Comparison of ENCODE assay signal across 11 cellular contexts in genomic region chr16:2770057-2770780, GRCh38. TPM values are rescaled to one million over a fixed set of nuclear protein-coding genes. Genes with fewer than 3 reads are reported as not detected.
DNase-seq lines count a peak whose midpoint lies in the region; ATAC-seq, FAIRE-seq and TF ChIP-seq lines count a peak whose summit lies in the region.
"Had no signal": no experiment of that assay in that cellular context is flagged by ENCODE, and none has a peak within 500 bp of the region (broad histone marks: within the 10 kb centered on the region; RNA-seq: fewer than 3 reads in every experiment).

No MANE protein-coding gene starts in this region.

- ATAC-seq in Right ventricle myocardium inferior (no peak), HepG2 (peak; percentile 21), GM18511 (IDR thresholded peaks at IDR 0.05; ENCODE audit: unreplicated experiment) (no peak), HG02973 (IDR thresholded peaks at IDR 0.05; ENCODE audit: unreplicated experiment) (no peak)

- POLR2A ChIA-PET in HepG2 (lab: Yijun Ruan, JAX): no interaction called here

- no peaks in the 10 kb centered on the region for H3K9me3 ChIP-seq in cardiac muscle cell (ENCODE audit: low read depth)
- H3K9me3 ChIP-seq in WERI-Rb-1 (ENCODE audit: severe bottlenecking): no peaks in the 10 kb centered on the region
- H3K9me3 ChIP-seq in HepG2 (ENCODE audit: low read length): no peaks in the 10 kb centered on the region
- H3K9me3 ChIP-seq: ovary had no signal

- H3K27me3 ChIP-seq in cardiac muscle cell (no peaks in the 10 kb centered on the region), WERI-Rb-1 (ENCODE audit: insufficient read depth, low read depth, severe bottlenecking) (no peaks in the 10 kb centered on the region), HepG2 (ENCODE audit: control insufficient read depth in 1 of 2, insufficient read depth in 2 of 2, low read length in 2 of 2) (no peaks in the 10 kb centered on the region)
- H3K27me3 ChIP-seq: ovary had no signal

- peak in 1 of 2 experiments; percentile 30; a peak in 1 of 4 replicates for TF ChIP-seq POLR2A in HepG2 (IDR thresholded peaks at IDR 0.05; ENCODE audit: insufficient read depth in 1 of 2, low read depth in 2 of 2, low read length in 2 of 2)

- H3K9ac ChIP-seq in HepG2 (ENCODE audit: insufficient read depth, low read depth, low read length): no peak overlapping the region

- H2AFZ ChIP-seq in HepG2 (ENCODE audit: low read length): no peak overlapping the region

- H3K27ac ChIP-seq in cardiac muscle cell (peak overlapping the region; percentile 60), WERI-Rb-1 (no peak overlapping the region), HepG2 (ENCODE audit: extremely low read length, insufficient read depth, low read length) (no peak overlapping the region)
- H3K27ac ChIP-seq: ovary had no signal

- no peak overlapping the region for H3K4me2 ChIP-seq in HepG2 (ENCODE audit: low read depth, low read length)

- no peak for TF ChIP-seq CTCF in cardiac muscle cell (IDR thresholded peaks at IDR 0.05; ENCODE audit: low read depth, low read length)
- peak; percentile 38; the same call in 1 of the 2 replicates for TF ChIP-seq CTCF in WERI-Rb-1 (IDR thresholded peaks at IDR 0.05; ENCODE audit: low read depth, low read length)
- 0 out of 2 replicates have a peak, but pooled peaks have one; percentile 14 for TF ChIP-seq CTCF in HepG2 (CRISPR knock-in tag; IDR thresholded peaks at IDR 0.05)

- no peak overlapping the region for H3K4me3 ChIP-seq in cardiac muscle cell
- H3K4me3 ChIP-seq in WERI-Rb-1 (ENCODE audit: low read depth, low read length): no peak overlapping the region
- H3K4me3 ChIP-seq in HepG2 (replicated peaks in 1 of 3; ENCODE audit: insufficient read depth in 1 of 3, low read depth in 2 of 3, low read length in 3 of 3): no peak overlapping the region
- H3K4me3 ChIP-seq: ovary had no signal

- DNase-seq in cardiac muscle cell (ENCODE audit: low read depth in 1 of 2, low spot score in 1 of 2): no peak
- no peak for DNase-seq in Right ventricle myocardium inferior (ENCODE audit: missing footprints)
- DNase-seq in WERI-Rb-1: peak; percentile 43
- no peak for DNase-seq in HepG2 (ENCODE audit: low spot score)
- no peak for DNase-seq in HTR-8/SVneo (ENCODE audit: insufficient read length, low spot score)
- DNase-seq in HuH-7 (ENCODE audit: low spot score): no peak
- DNase-seq: activated CD4-positive, alpha-beta T cell treated with anti-CD3 and anti-CD28 coated beads, Interleukin-2, amount 50 U/mL, for 4 hours; DMS153 had no signal

- peaks cover 80% of the 10 kb centered on the region for H3K36me3 ChIP-seq in cardiac muscle cell
- peaks cover 95% of the 10 kb centered on the region for H3K36me3 ChIP-seq in WERI-Rb-1
- peaks cover 51 to 91% of the 10 kb centered on the region in 2 experiments for H3K36me3 ChIP-seq in HepG2 (replicated peaks in 1 of 2; ENCODE audit: control insufficient read depth in 1 of 2, insufficient read depth in 2 of 2, low read length in 2 of 2)
- H3K36me3 ChIP-seq: ovary had no signal

- no peak for TF ChIP-seq EP300 in HepG2 (IDR thresholded peaks at IDR 0.05; ENCODE audit: low read depth in 2 of 2, low read length in 2 of 2)
- no peak for TF ChIP-seq EP300 in HepG2 (CRISPR knock-in tag; IDR thresholded peaks at IDR 0.05; ENCODE audit: borderline replicate concordance)

- CTCF ChIA-PET in HepG2 (lab: Yijun Ruan, JAX; ENCODE audit: low intra/inter-chr PET ratio, low total read pairs): no interaction called here

- 0 out of 2 replicates have a peak, but pooled peaks have one; percentile 18 for TF ChIP-seq RAD21 in HepG2 (CRISPR knock-in tag; IDR thresholded peaks at IDR 0.05)

- no peak for FAIRE-seq in HepG2 (lab: Jason Lieb, UNC)
- FAIRE-seq in HTR-8/SVneo (lab: Jason Lieb, UNC): no peak

- H3K4me1 ChIP-seq in cardiac muscle cell (ENCODE audit: low read depth) (no peaks in the 10 kb centered on the region), HepG2 (ENCODE audit: insufficient read depth, low read length) (peaks cover 4% of the 10 kb centered on the region)

- H4K20me1 ChIP-seq in HepG2 (ENCODE audit: insufficient read depth, low read length): peaks cover 7% of the 10 kb centered on the region; the same call in 1 of the 2 replicates

- no TSS peak for BruUV-seq in HepG2 (replicated peaks; lab: Mats Ljungman, UMichigan)

- peaks cover 17% of the 10 kb centered on the region for H3K79me2 ChIP-seq in HepG2 (ENCODE audit: insufficient read depth, low read length)

- intact Hi-C loops in Right ventricle myocardium inferior (cut with DNase I) (no loop called here), HepG2 (cut with micrococcal nuclease; ENCODE audit: unreplicated experiment) (no loop called here)

- in situ Hi-C loops in HepG2 (cut with HindIII; ENCODE audit: extremely low pct_ligation_motif_present, low pct_unique_long_range_greater_than_20kb): no loop called here

- 97% methylated on average over 18 of the region's 31 CpGs for WGBS in HepG2 (ENCODE audit: low lambda C conversion rate)

RNA-seq across cellular contexts. Expression of gene ELOB, which starts 6.9 kb away (rescaled TPM):
- total RNA-seq in cardiac muscle cell (180 and 435 TPM in 2 replicates), Right ventricle myocardium inferior (336 TPM), HepG2 (2016; rRNA removed; fragmentation: Illumina TruSeq; extraction: Trizol) (208 and 253 TPM in 2 replicates)
- polyA plus RNA-seq in cardiac muscle cell (606 and 614 TPM in 2 replicates), HepG2 (2011; rRNA removed) (225 and 236 TPM in 2 replicates)
- 337 and 393 TPM in 2 replicates for total RNA-seq in HepG2 (2016; cell fraction: cytosol; rRNA removed; fragmentation: Illumina TruSeq; extraction: Trizol; ENCODE audit: low read depth)
- 204 and 279 TPM in 2 replicates for total RNA-seq in HepG2 (2016; cell fraction: insoluble cytoplasmic fraction; rRNA removed; fragmentation: Illumina TruSeq; extraction: Trizol)
- total RNA-seq in HepG2 (2016; cell fraction: membrane; rRNA removed; fragmentation: Illumina TruSeq; extraction: Trizol): 174 and 204 TPM in 2 replicates
- 53.2 and 75.0 TPM in 2 replicates for total RNA-seq in HepG2 (2016; cell fraction: nucleus; rRNA removed; fragmentation: Illumina TruSeq; extraction: Trizol)
- polyA plus RNA-seq in HepG2 (2011; cell fraction: cytosol; rRNA removed): 204 and 385 TPM in 2 replicates
- polyA plus RNA-seq in HepG2 (2011; cell fraction: nucleus; rRNA removed): 89.2 and 109 TPM in 2 replicates
- 108 and 117 TPM in 2 replicates for polyA plus RNA-seq in HepG2 (2012)
- polyA plus RNA-seq in HepG2 (2016; cell fraction: cytosol; fragmentation: Illumina TruSeq; extraction: Trizol; ENCODE audit: low read depth): 547 and 569 TPM in 2 replicates
- polyA plus RNA-seq in HepG2 (2016; cell fraction: insoluble cytoplasmic fraction; fragmentation: Illumina TruSeq; extraction: Trizol; ENCODE audit: low read depth): 265 and 294 TPM in 2 replicates
- 203 and 243 TPM in 2 replicates for polyA plus RNA-seq in HepG2 (2016; cell fraction: membrane; fragmentation: Illumina TruSeq; extraction: Trizol; ENCODE audit: low read depth)
- polyA plus RNA-seq in HepG2 (2016; cell fraction: nucleus; fragmentation: Illumina TruSeq; extraction: Trizol; ENCODE audit: insufficient read depth, low read depth): 127 and 128 TPM in 2 replicates
- polyA minus RNA-seq in HepG2 (2011; rRNA and poly(A)+ RNA removed; ENCODE audit: low replicate concordance): 125 and 227 TPM in 2 replicates
- polyA minus RNA-seq in HepG2 (2011; cell fraction: cytosol; rRNA and poly(A)+ RNA removed): 25.2 and 36.1 TPM in 2 replicates
- 9.8 and 9.9 TPM in 2 replicates for polyA minus RNA-seq in HepG2 (2011; cell fraction: nucleus; rRNA and poly(A)+ RNA removed)

RNA-seq across cellular contexts. Expression of gene PRSS33, which starts 17.1 kb away (rescaled TPM):
- total RNA-seq in cardiac muscle cell (not detected in 2 replicates), Right ventricle myocardium inferior (not detected), HepG2 (2016; rRNA removed; fragmentation: Illumina TruSeq; extraction: Trizol) (not detected in 2 replicates)
- polyA plus RNA-seq in cardiac muscle cell (not detected in 2 replicates), HepG2 (2011; rRNA removed) (not detected in 2 replicates)
- not detected in 2 replicates for total RNA-seq in HepG2 (2016; cell fraction: cytosol; rRNA removed; fragmentation: Illumina TruSeq; extraction: Trizol; ENCODE audit: low read depth)
- not detected in 2 replicates for total RNA-seq in HepG2 (2016; cell fraction: insoluble cytoplasmic fraction; rRNA removed; fragmentation: Illumina TruSeq; extraction: Trizol)
- not detected in 2 replicates for total RNA-seq in HepG2 (2016; cell fraction: membrane; rRNA removed; fragmentation: Illumina TruSeq; extraction: Trizol)
- not detected in 2 replicates for total RNA-seq in HepG2 (2016; cell fraction: nucleus; rRNA removed; fragmentation: Illumina TruSeq; extraction: Trizol)
- not detected in 2 replicates for polyA plus RNA-seq in HepG2 (2011; cell fraction: cytosol; rRNA removed)
- not detected in 2 replicates for polyA plus RNA-seq in HepG2 (2011; cell fraction: nucleus; rRNA removed)
- not detected in 2 replicates for polyA plus RNA-seq in HepG2 (2012)
- not detected in 2 replicates for polyA plus RNA-seq in HepG2 (2016; cell fraction: cytosol; fragmentation: Illumina TruSeq; extraction: Trizol; ENCODE audit: low read depth)
- not detected in 2 replicates for polyA plus RNA-seq in HepG2 (2016; cell fraction: insoluble cytoplasmic fraction; fragmentation: Illumina TruSeq; extraction: Trizol; ENCODE audit: low read depth)
- polyA plus RNA-seq in HepG2 (2016; cell fraction: membrane; fragmentation: Illumina TruSeq; extraction: Trizol; ENCODE audit: low read depth): not detected in 2 replicates
- not detected in 2 replicates for polyA plus RNA-seq in HepG2 (2016; cell fraction: nucleus; fragmentation: Illumina TruSeq; extraction: Trizol; ENCODE audit: insufficient read depth, low read depth)
- polyA minus RNA-seq in HepG2 (2011; rRNA and poly(A)+ RNA removed; ENCODE audit: low replicate concordance): not detected in 2 replicates
- polyA minus RNA-seq in HepG2 (2011; cell fraction: cytosol; rRNA and poly(A)+ RNA removed): not detected in 2 replicates
- polyA minus RNA-seq in HepG2 (2011; cell fraction: nucleus; rRNA and poly(A)+ RNA removed): not detected in 2 replicates
- polyA plus RNA-seq: ovary had no signal

RNA-seq across cellular contexts. Expression of gene SRRM2, which starts 17.8 kb away (rescaled TPM):
- 131 and 321 TPM in 2 replicates for total RNA-seq in cardiac muscle cell
- polyA plus RNA-seq in cardiac muscle cell: 592 and 734 TPM in 2 replicates
- 239 TPM for total RNA-seq in Right ventricle myocardium inferior
- 50.4 and 80.6 TPM in 2 replicates for total RNA-seq in HepG2 (2016; rRNA removed; fragmentation: Illumina TruSeq; extraction: Trizol)
- 41.5 and 43.0 TPM in 2 replicates for total RNA-seq in HepG2 (2016; cell fraction: cytosol; rRNA removed; fragmentation: Illumina TruSeq; extraction: Trizol; ENCODE audit: low read depth)
- 44.1 and 73.0 TPM in 2 replicates for total RNA-seq in HepG2 (2016; cell fraction: insoluble cytoplasmic fraction; rRNA removed; fragmentation: Illumina TruSeq; extraction: Trizol)
- total RNA-seq in HepG2 (2016; cell fraction: membrane; rRNA removed; fragmentation: Illumina TruSeq; extraction: Trizol): 48.8 and 52.0 TPM in 2 replicates
- total RNA-seq in HepG2 (2016; cell fraction: nucleus; rRNA removed; fragmentation: Illumina TruSeq; extraction: Trizol): 159 and 170 TPM in 2 replicates
- 112 and 125 TPM in 2 replicates for polyA plus RNA-seq in HepG2 (2011; rRNA removed)
- polyA plus RNA-seq in HepG2 (2011; cell fraction: cytosol; rRNA removed): 40.5 and 54.4 TPM in 2 replicates
- 1,408 and 1,626 TPM in 2 replicates for polyA plus RNA-seq in HepG2 (2011; cell fraction: nucleus; rRNA removed)
- polyA plus RNA-seq in HepG2 (2012): 364 and 397 TPM in 2 replicates
- 15.2 and 19.4 TPM in 2 replicates for polyA plus RNA-seq in HepG2 (2016; cell fraction: cytosol; fragmentation: Illumina TruSeq; extraction: Trizol; ENCODE audit: low read depth)
- 169 and 221 TPM in 2 replicates for polyA plus RNA-seq in HepG2 (2016; cell fraction: insoluble cytoplasmic fraction; fragmentation: Illumina TruSeq; extraction: Trizol; ENCODE audit: low read depth)
- polyA plus RNA-seq in HepG2 (2016; cell fraction: membrane; fragmentation: Illumina TruSeq; extraction: Trizol; ENCODE audit: low read depth): 38.4 and 49.5 TPM in 2 replicates
- polyA plus RNA-seq in HepG2 (2016; cell fraction: nucleus; fragmentation: Illumina TruSeq; extraction: Trizol; ENCODE audit: insufficient read depth, low read depth): 998 and 1,215 TPM in 2 replicates
- 125 and 143 TPM in 2 replicates for polyA minus RNA-seq in HepG2 (2011; rRNA and poly(A)+ RNA removed; ENCODE audit: low replicate concordance)
- polyA minus RNA-seq in HepG2 (2011; cell fraction: cytosol; rRNA and poly(A)+ RNA removed): 88.7 and 111 TPM in 2 replicates
- 176 and 198 TPM in 2 replicates for polyA minus RNA-seq in HepG2 (2011; cell fraction: nucleus; rRNA and poly(A)+ RNA removed)

RNA-seq across cellular contexts. Expression of gene PRSS41, which starts 28.1 kb away (rescaled TPM):
- total RNA-seq in cardiac muscle cell (not detected in 2 replicates), Right ventricle myocardium inferior (not detected), HepG2 (2016; rRNA removed; fragmentation: Illumina TruSeq; extraction: Trizol) (not detected in 2 replicates)
- polyA plus RNA-seq in cardiac muscle cell (not detected in 2 replicates), HepG2 (2011; rRNA removed) (not detected in 2 replicates)
- total RNA-seq in HepG2 (2016; cell fraction: cytosol; rRNA removed; fragmentation: Illumina TruSeq; extraction: Trizol; ENCODE audit: low read depth): not detected in 2 replicates
- total RNA-seq in HepG2 (2016; cell fraction: insoluble cytoplasmic fraction; rRNA removed; fragmentation: Illumina TruSeq; extraction: Trizol): not detected in 2 replicates
- not detected in 2 replicates for total RNA-seq in HepG2 (2016; cell fraction: membrane; rRNA removed; fragmentation: Illumina TruSeq; extraction: Trizol)
- not detected in 2 replicates for total RNA-seq in HepG2 (2016; cell fraction: nucleus; rRNA removed; fragmentation: Illumina TruSeq; extraction: Trizol)
- not detected in 2 replicates for polyA plus RNA-seq in HepG2 (2011; cell fraction: cytosol; rRNA removed)
- not detected in 2 replicates for polyA plus RNA-seq in HepG2 (2011; cell fraction: nucleus; rRNA removed)
- not detected in 2 replicates for polyA plus RNA-seq in HepG2 (2012)
- not detected in 2 replicates for polyA plus RNA-seq in HepG2 (2016; cell fraction: cytosol; fragmentation: Illumina TruSeq; extraction: Trizol; ENCODE audit: low read depth)
- not detected in 2 replicates for polyA plus RNA-seq in HepG2 (2016; cell fraction: insoluble cytoplasmic fraction; fragmentation: Illumina TruSeq; extraction: Trizol; ENCODE audit: low read depth)
- not detected in 2 replicates for polyA plus RNA-seq in HepG2 (2016; cell fraction: membrane; fragmentation: Illumina TruSeq; extraction: Trizol; ENCODE audit: low read depth)
- not detected in 2 replicates for polyA plus RNA-seq in HepG2 (2016; cell fraction: nucleus; fragmentation: Illumina TruSeq; extraction: Trizol; ENCODE audit: insufficient read depth, low read depth)
- polyA minus RNA-seq in HepG2 (2011; rRNA and poly(A)+ RNA removed; ENCODE audit: low replicate concordance): 0.14 TPM in 1 of 2 replicates, not detected in the other
- polyA minus RNA-seq in HepG2 (2011; cell fraction: cytosol; rRNA and poly(A)+ RNA removed): not detected in 2 replicates
- polyA minus RNA-seq in HepG2 (2011; cell fraction: nucleus; rRNA and poly(A)+ RNA removed): not detected in 2 replicates
- polyA plus RNA-seq: ovary had no signal

RNA-seq across cellular contexts. Expression of gene PRSS21, which starts 46.8 kb away (rescaled TPM):
- not detected in 2 replicates for total RNA-seq in cardiac muscle cell
- not detected in 2 replicates for polyA plus RNA-seq in cardiac muscle cell
- total RNA-seq in Right ventricle myocardium inferior: not detected
- total RNA-seq in HepG2 (2016; rRNA removed; fragmentation: Illumina TruSeq; extraction: Trizol): not detected in 2 replicates
- total RNA-seq in HepG2 (2016; cell fraction: cytosol; rRNA removed; fragmentation: Illumina TruSeq; extraction: Trizol; ENCODE audit: low read depth): not detected in 2 replicates
- total RNA-seq in HepG2 (2016; cell fraction: insoluble cytoplasmic fraction; rRNA removed; fragmentation: Illumina TruSeq; extraction: Trizol): not detected in 2 replicates
- total RNA-seq in HepG2 (2016; cell fraction: membrane; rRNA removed; fragmentation: Illumina TruSeq; extraction: Trizol): not detected in 2 replicates
- not detected in 2 replicates for total RNA-seq in HepG2 (2016; cell fraction: nucleus; rRNA removed; fragmentation: Illumina TruSeq; extraction: Trizol)
- not detected in 2 replicates for polyA plus RNA-seq in HepG2 (2011; rRNA removed)
- polyA plus RNA-seq in HepG2 (2011; cell fraction: cytosol; rRNA removed): not detected in 2 replicates
- not detected in 2 replicates for polyA plus RNA-seq in HepG2 (2011; cell fraction: nucleus; rRNA removed)
- not detected in 2 replicates for polyA plus RNA-seq in HepG2 (2012)
- not detected in 2 replicates for polyA plus RNA-seq in HepG2 (2016; cell fraction: cytosol; fragmentation: Illumina TruSeq; extraction: Trizol; ENCODE audit: low read depth)
- not detected in 2 replicates for polyA plus RNA-seq in HepG2 (2016; cell fraction: insoluble cytoplasmic fraction; fragmentation: Illumina TruSeq; extraction: Trizol; ENCODE audit: low read depth)
- not detected in 2 replicates for polyA plus RNA-seq in HepG2 (2016; cell fraction: membrane; fragmentation: Illumina TruSeq; extraction: Trizol; ENCODE audit: low read depth)
- not detected in 2 replicates for polyA plus RNA-seq in HepG2 (2016; cell fraction: nucleus; fragmentation: Illumina TruSeq; extraction: Trizol; ENCODE audit: insufficient read depth, low read depth)
- 0.32 and 219 TPM in 2 replicates for polyA minus RNA-seq in HepG2 (2011; rRNA and poly(A)+ RNA removed; ENCODE audit: low replicate concordance)
- polyA minus RNA-seq in HepG2 (2011; cell fraction: cytosol; rRNA and poly(A)+ RNA removed): 1.1 TPM in 1 of 2 replicates, not detected in the other
- polyA minus RNA-seq in HepG2 (2011; cell fraction: nucleus; rRNA and poly(A)+ RNA removed): 0.50 and 0.64 TPM in 2 replicates
